ENCODE assay signal across 2 cellular contexts in the genomic region with DNA sequence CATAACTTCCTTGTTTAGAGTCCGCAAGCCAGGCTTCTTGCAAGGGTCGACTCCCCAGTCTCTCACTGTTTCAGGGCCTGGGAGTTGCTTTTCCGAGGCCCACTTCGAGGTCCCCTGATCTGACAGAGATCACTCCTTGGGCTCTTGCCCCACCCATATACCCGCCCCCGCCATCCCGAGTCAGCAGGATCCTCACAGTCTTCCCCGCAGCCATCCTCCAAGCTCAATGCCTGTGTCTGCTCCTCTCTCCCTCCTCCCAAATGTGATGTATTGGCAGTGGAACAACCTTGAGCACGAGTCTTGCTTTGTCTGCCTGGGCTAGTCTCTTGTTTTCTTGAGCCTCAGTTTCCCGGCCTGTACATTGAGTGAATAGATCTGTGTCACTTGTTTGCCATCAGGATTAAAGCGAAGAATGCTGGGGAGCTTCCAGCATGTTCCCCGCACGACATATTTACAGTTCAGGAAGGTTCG.
TF ChIP-seq lines count a peak whose summit lies in the region.

No MANE protein-coding gene starts in this region.

TF ChIP-seq in GM23338, 12 proteins besides CTCF, POLR2A, EP300 and RAD21:
- TF ChIP-seq POLR2AphosphoS5 (IDR thresholded peaks at IDR 0.05; ENCODE audit: low read depth) (no peak), NANOG (IDR thresholded peaks at IDR 0.05; ENCODE audit: borderline replicate concordance) (no peak), ZNF462 (CRISPR knock-in tag; IDR thresholded peaks at IDR 0.05) (no peak), EZH2 (IDR thresholded peaks at IDR 0.05; ENCODE audit: low read depth, unreplicated experiment) (no peak), STAT1 (IDR thresholded peaks at IDR 0.05; ENCODE audit: unreplicated experiment) (no peak), CREB1 (CRISPR knock-in tag; IDR thresholded peaks at IDR 0.05; ENCODE audit: low read depth) (no peak), JUNB (IDR thresholded peaks at IDR 0.05; ENCODE audit: unreplicated experiment) (no peak), EZH2phosphoT487 (IDR thresholded peaks at IDR 0.05; ENCODE audit: unreplicated experiment) (no peak)
- TF ChIP-seq, protein P1, sequence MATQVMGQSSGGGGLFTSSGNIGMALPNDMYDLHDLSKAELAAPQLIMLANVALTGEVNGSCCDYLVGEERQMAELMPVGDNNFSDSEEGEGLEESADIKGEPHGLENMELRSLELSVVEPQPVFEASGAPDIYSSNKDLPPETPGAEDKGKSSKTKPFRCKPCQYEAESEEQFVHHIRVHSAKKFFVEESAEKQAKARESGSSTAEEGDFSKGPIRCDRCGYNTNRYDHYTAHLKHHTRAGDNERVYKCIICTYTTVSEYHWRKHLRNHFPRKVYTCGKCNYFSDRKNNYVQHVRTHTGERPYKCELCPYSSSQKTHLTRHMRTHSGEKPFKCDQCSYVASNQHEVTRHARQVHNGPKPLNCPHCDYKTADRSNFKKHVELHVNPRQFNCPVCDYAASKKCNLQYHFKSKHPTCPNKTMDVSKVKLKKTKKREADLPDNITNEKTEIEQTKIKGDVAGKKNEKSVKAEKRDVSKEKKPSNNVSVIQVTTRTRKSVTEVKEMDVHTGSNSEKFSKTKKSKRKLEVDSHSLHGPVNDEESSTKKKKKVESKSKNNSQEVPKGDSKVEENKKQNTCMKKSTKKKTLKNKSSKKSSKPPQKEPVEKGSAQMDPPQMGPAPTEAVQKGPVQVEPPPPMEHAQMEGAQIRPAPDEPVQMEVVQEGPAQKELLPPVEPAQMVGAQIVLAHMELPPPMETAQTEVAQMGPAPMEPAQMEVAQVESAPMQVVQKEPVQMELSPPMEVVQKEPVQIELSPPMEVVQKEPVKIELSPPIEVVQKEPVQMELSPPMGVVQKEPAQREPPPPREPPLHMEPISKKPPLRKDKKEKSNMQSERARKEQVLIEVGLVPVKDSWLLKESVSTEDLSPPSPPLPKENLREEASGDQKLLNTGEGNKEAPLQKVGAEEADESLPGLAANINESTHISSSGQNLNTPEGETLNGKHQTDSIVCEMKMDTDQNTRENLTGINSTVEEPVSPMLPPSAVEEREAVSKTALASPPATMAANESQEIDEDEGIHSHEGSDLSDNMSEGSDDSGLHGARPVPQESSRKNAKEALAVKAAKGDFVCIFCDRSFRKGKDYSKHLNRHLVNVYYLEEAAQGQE (IDR thresholded peaks at IDR 0.05; ENCODE audit: unreplicated experiment), result no peak
- TF ChIP-seq, protein P2, sequence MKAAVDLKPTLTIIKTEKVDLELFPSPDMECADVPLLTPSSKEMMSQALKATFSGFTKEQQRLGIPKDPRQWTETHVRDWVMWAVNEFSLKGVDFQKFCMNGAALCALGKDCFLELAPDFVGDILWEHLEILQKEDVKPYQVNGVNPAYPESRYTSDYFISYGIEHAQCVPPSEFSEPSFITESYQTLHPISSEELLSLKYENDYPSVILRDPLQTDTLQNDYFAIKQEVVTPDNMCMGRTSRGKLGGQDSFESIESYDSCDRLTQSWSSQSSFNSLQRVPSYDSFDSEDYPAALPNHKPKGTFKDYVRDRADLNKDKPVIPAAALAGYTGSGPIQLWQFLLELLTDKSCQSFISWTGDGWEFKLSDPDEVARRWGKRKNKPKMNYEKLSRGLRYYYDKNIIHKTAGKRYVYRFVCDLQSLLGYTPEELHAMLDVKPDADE (IDR thresholded peaks at IDR 0.05), result no peak
TF ChIP-seq in GM23338: peak in this region for 0.

TF ChIP-seq in GM12878, 131 proteins besides CTCF, POLR2A, EP300 and RAD21:
- TF ChIP-seq EZH2 (IDR thresholded peaks at IDR 0.05; ENCODE audit: borderline replicate concordance, control insufficient read depth, low read depth, low read length) (no peak), HCFC1 (IDR thresholded peaks at IDR 0.05; ENCODE audit: low read length) (no peak), EGR1 (IDR thresholded peaks at IDR 0.05; ENCODE audit: borderline replicate concordance in 1 of 2, low read depth in 2 of 2, low read length in 2 of 2) (0 out of 3 replicates have a peak, but pooled peaks of 1 of the 2 experiments have one; percentile 19), TCF7 (IDR thresholded peaks at IDR 0.05; ENCODE audit: borderline replicate concordance) (no peak), ATF3 (IDR thresholded peaks at IDR 0.05; ENCODE audit: borderline replicate concordance, extremely low read depth, low read depth, low read length) (no peak), SPI1 (IDR thresholded peaks at IDR 0.05; ENCODE audit: borderline replicate concordance, insufficient read depth, low read depth, low read length) (no peak), IRF3 (IDR thresholded peaks at IDR 0.05) (no peak)
- TF ChIP-seq, protein P3, sequence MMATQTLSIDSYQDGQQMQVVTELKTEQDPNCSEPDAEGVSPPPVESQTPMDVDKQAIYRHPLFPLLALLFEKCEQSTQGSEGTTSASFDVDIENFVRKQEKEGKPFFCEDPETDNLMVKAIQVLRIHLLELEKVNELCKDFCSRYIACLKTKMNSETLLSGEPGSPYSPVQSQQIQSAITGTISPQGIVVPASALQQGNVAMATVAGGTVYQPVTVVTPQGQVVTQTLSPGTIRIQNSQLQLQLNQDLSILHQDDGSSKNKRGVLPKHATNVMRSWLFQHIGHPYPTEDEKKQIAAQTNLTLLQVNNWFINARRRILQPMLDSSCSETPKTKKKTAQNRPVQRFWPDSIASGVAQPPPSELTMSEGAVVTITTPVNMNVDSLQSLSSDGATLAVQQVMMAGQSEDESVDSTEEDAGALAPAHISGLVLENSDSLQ (IDR thresholded peaks at IDR 0.05), result no peak
